In the genomic region with DNA sequence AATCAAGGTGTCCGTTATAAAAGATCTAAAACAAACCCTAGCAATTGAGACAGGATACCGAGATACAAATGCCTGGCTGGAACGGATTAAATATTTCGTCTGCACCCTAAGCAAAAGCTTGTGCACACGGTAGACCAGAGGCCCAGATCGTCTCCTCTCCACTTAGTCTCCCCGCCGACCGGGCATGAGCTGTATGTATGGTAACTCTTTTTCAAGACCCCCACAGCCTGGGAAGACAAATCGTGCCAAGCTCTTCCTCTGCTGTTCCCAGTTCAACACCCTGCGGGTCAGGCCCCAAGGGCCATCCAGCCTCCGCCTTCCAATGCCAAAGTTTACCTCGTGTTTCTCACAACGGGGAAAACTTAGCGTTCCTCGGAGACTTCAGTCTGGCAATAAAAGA, we compare ENCODE assay signal across 27 cellular contexts.
"Had no signal": no experiment of that assay in that cellular context is flagged by ENCODE, and none has a peak within 500 bp of the region (broad histone marks: within the 10 kb centered on the region; RNA-seq: fewer than 3 reads in every experiment).

No MANE protein-coding gene starts in this region.

- H3K4me3 ChIP-seq: ovary, psoas muscle, right lobe of liver, sigmoid colon, stomach, thoracic aorta, thyroid gland, tibial nerve, upper lobe of left lung, vagina had no signal

- H3K27ac ChIP-seq: ovary, parathyroid adenoma, psoas muscle, right lobe of liver, sigmoid colon, stomach, thoracic aorta, thyroid gland, tibial nerve, upper lobe of left lung, vagina had no signal

- H2AFZ ChIP-seq: parathyroid adenoma had no signal

- H3K4me1 Mint-ChIP-seq: nephron; stimulated activated naive B cell treated with anti-CD40 and anti-IgM and Interleukin-4, amounts not matched to agents 10 μg/mL and 1 μg/mL and 100 μg/mL, for 72 hours had no signal

- H3K36me3 ChIP-seq: ovary, right lobe of liver, sigmoid colon, stomach, thoracic aorta, thyroid gland, tibial nerve, upper lobe of left lung, vagina had no signal

- H3K27ac Mint-ChIP-seq: nephron; progenitor cell of endocrine pancreas; stimulated activated naive B cell treated with anti-CD40 and anti-IgM and Interleukin-4, amounts not matched to agents 10 μg/mL and 1 μg/mL and 100 μg/mL, for 72 hours; stimulated activated naive CD8-positive, alpha-beta T cell treated with anti-CD3 and anti-CD28 coated beads, Interleukin-15, Interleukin-2, amounts not matched to agents 100 ng/mL and 50 ng/mL, for 24 hours had no signal

- ATAC-seq: natural killer cell; psoas muscle; right cardiac atrium; right lobe of liver; stimulated activated effector memory CD8-positive, alpha-beta T cell treated with anti-CD3 and anti-CD28 coated beads, Interleukin-12 subunit alpha, Interleukin-12 subunit beta, amount 100 ng/mL, for 72 hours; stimulated activated naive B cell treated with anti-CD40 and anti-IgM and Interleukin-4, amounts not matched to agents 10 μg/mL and 1 μg/mL and 100 μg/mL, for 72 hours had no signal

- H3K9me3 ChIP-seq: ovary, psoas muscle, right lobe of liver, thyroid gland, vagina had no signal

- H3K79me2 ChIP-seq: parathyroid adenoma had no signal

- H3K9ac ChIP-seq: parathyroid adenoma had no signal

- H3K4me1 ChIP-seq: parathyroid adenoma, psoas muscle, right lobe of liver, sigmoid colon, stomach, thyroid gland, tibial nerve, upper lobe of left lung, vagina had no signal

- H3K27me3 Mint-ChIP-seq: stimulated activated naive B cell treated with anti-CD40 and anti-IgM and Interleukin-4, amounts not matched to agents 10 μg/mL and 1 μg/mL and 100 μg/mL, for 72 hours; stimulated activated naive CD8-positive, alpha-beta T cell treated with anti-CD3 and anti-CD28 coated beads, Interleukin-15, Interleukin-2, amounts not matched to agents 100 ng/mL and 50 ng/mL, for 24 hours had no signal

- FAIRE-seq: small intestine, urothelium cell line had no signal

- H3K36me3 Mint-ChIP-seq: natural killer cell; stimulated activated effector memory CD8-positive, alpha-beta T cell treated with anti-CD3 and anti-CD28 coated beads, Interleukin-12 subunit alpha, Interleukin-12 subunit beta, amount 100 ng/mL, for 72 hours had no signal

- DNase-seq: natural killer cell; occipital lobe; ovary; psoas muscle; right cardiac atrium; right lobe of liver; sigmoid colon; small intestine; stimulated activated CD4-positive, alpha-beta T cell treated with anti-CD3 and anti-CD28 coated beads, Interleukin-15, amount 100 ng/mL, for 24 hours; stimulated activated CD4-positive, alpha-beta T cell treated with anti-CD3 and anti-CD28 coated beads, Interleukin-2, amount 100 ng/mL, for 24 hours; stimulated activated CD4-positive, alpha-beta T cell treated with anti-CD3 and anti-CD28 coated beads, Interleukin-2, amount 100 ng/mL, for 48 hours; stimulated activated CD4-positive, alpha-beta T cell treated with anti-CD3 and anti-CD28 coated beads, Interleukin-4, amount 100 ng/mL, for 24 hours; stimulated activated naive B cell treated with anti-CD40 and anti-IgM and Interleukin-4, amounts not matched to agents 10 μg/mL and 1 μg/mL and 100 μg/mL, for 72 hours; stimulated activated naive CD4-positive, alpha-beta T cell treated with Interleukin-2 at 50 U/mL for 16 hours; stomach; thyroid gland; trophoblast cell had no signal

- H3K4me3 Mint-ChIP-seq: natural killer cell; nephron; stimulated activated effector memory CD8-positive, alpha-beta T cell treated with anti-CD3 and anti-CD28 coated beads, Interleukin-12 subunit alpha, Interleukin-12 subunit beta, amount 100 ng/mL, for 72 hours; stimulated activated naive B cell treated with anti-CD40 and anti-IgM and Interleukin-4, amounts not matched to agents 10 μg/mL and 1 μg/mL and 100 μg/mL, for 72 hours; stimulated activated naive CD8-positive, alpha-beta T cell treated with anti-CD3 and anti-CD28 coated beads, Interleukin-15, Interleukin-2, amounts not matched to agents 100 ng/mL and 50 ng/mL, for 24 hours had no signal

- H3K27me3 ChIP-seq: ovary, right lobe of liver, sigmoid colon, stomach, thyroid gland, tibial nerve, upper lobe of left lung, vagina had no signal
